In the genomic region with DNA sequence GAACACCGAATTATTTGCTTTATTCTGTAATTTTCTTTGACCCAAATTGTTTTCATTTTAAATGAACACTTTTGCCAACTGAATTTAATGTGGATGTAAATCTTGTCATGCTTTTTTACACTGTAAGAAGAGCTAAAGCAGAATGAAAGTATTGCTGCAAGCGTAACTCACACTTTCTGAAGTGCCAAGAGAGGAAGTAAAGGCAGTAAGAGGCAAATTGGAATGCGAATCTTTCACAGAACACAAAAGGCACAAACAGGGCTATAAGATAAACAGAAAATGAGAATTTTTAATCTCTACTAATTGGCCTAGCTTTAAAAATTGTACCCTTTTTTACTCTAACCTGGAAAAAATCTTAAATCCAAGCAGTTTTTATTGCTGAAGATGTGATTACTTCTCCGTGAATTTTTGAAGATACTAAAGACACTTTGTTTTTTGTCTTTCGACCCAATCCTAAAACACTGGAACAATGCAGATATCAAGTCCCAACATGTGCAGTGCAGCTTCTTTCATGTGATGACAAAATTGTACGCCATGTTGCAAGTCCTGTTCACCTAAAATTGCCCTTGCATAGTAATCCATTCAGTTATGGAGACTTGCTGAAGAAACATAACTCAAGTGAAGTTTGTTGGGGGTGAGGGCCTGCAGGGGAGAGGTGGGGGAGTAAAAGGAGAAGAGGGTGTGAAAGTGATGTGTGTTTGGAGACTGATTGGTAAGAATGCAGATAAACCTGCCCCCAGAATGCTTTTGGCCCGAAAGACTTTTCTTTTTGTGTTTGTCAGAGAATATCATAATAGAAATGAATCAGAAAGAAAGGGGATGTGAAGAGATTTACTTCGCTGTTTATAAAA, we compare ENCODE assay signal across 9 cellular contexts. TPM values are rescaled to one million over a fixed set of nuclear protein-coding genes. Genes with fewer than 3 reads are reported as not detected.
A peak's percentile ranks its signal among the peaks of the same experiment; 100 is the strongest.
DNase-seq lines count a peak whose midpoint lies in the region; ATAC-seq and TF ChIP-seq lines count a peak whose summit lies in the region.
"Had no signal": no experiment of that assay in that cellular context is flagged by ENCODE, and none has a peak within 500 bp of the region (broad histone marks: within the 10 kb centered on the region; RNA-seq: fewer than 3 reads in every experiment).

No MANE protein-coding gene starts in this region.

- TF ChIP-seq CTCF in left ventricle myocardium inferior (IDR thresholded peaks at IDR 0.05; ENCODE audit: borderline replicate concordance) (no peak), upper lobe of right lung (IDR thresholded peaks at IDR 0.05) (no peak), vagina (IDR thresholded peaks at IDR 0.05) (no peak)

- TF ChIP-seq POLR2A in vagina (IDR thresholded peaks at IDR 0.05) = no peak

- DNase-seq in left ventricle myocardium inferior (no peak), right cardiac atrium (no peak), adipocyte (ENCODE audit: low read depth) (no peak), medulla oblongata (ENCODE audit: extremely low spot score) (peak; percentile 39), upper lobe of right lung (no peak), vagina (ENCODE audit: extremely low spot score in 2 of 2) (no peak)

- H3K9me3 ChIP-seq in left ventricle myocardium inferior (replicated peaks) (no peaks in the 10 kb centered on the region), right cardiac atrium (ENCODE audit: control insufficient read depth, low read length) (no peaks in the 10 kb centered on the region), adipocyte (ENCODE audit: control insufficient read depth, low read length) (no peaks in the 10 kb centered on the region), upper lobe of right lung (no peaks in the 10 kb centered on the region), vagina (no peaks in the 10 kb centered on the region)
- H3K9me3 ChIP-seq: right atrium auricular region had no signal

- no peak overlapping the region for H3K9ac ChIP-seq in adipocyte (ENCODE audit: low read length)

- H3K27ac ChIP-seq in left ventricle myocardium inferior (replicated peaks) (peak overlapping the region; percentile 81), right cardiac atrium (ENCODE audit: low read length) (no peak overlapping the region), upper lobe of right lung (no peak overlapping the region), vagina (no peak overlapping the region)

- intact Hi-C loops in left ventricle myocardium inferior (cut with micrococcal nuclease) = loop anchor here (10.0 kb wide), 1 partner anchor 72 kb away; a partner anchor contains a TSS
- intact Hi-C loops in right cardiac atrium (cut with DNase I) = loop anchor here in 2 of 4 donors (5.0 to 10.0 kb wide), 2 partner anchors 70 to 72 kb away; a partner anchor contains a TSS
- intact Hi-C loops in upper lobe of right lung (cut with DNase I) = no loop called here
- intact Hi-C loops in vagina (cut with DNase I) = no loop called here

- 61% methylated on average over 8 of the region's 8 CpGs for WGBS in right cardiac atrium

- peak overlapping the region; percentile 95 for H3K4me3 ChIP-seq in left ventricle myocardium inferior
- H3K4me3 ChIP-seq in right cardiac atrium (ENCODE audit: low read length) = no peak overlapping the region
- peak overlapping the region; percentile 89 for H3K4me3 ChIP-seq in adipocyte (ENCODE audit: low read length)
- peak overlapping the region; percentile 84 for H3K4me3 ChIP-seq in upper lobe of right lung
- peak overlapping the region in 1 of 2 donors; percentile 76 for H3K4me3 ChIP-seq in vagina

- H3K4me1 ChIP-seq in left ventricle myocardium inferior (peaks cover 53% of the 10 kb centered on the region), right cardiac atrium (ENCODE audit: control insufficient read depth, insufficient read depth, low read length) (peaks cover 13% of the 10 kb centered on the region), adipocyte (ENCODE audit: control insufficient read depth, insufficient read depth, low read length) (peaks cover 35% of the 10 kb centered on the region), upper lobe of right lung (peaks cover 45% of the 10 kb centered on the region), vagina (peaks cover 49% of the 10 kb centered on the region)

- no peaks in the 10 kb centered on the region for H3K36me3 ChIP-seq in left ventricle myocardium inferior
- no peaks in the 10 kb centered on the region for H3K36me3 ChIP-seq in adipocyte (ENCODE audit: control insufficient read depth, insufficient read depth, low read length, severe bottlenecking)
- H3K36me3 ChIP-seq in upper lobe of right lung = peaks cover 10% of the 10 kb centered on the region
- H3K36me3 ChIP-seq in vagina = no peaks in the 10 kb centered on the region
- H3K36me3 ChIP-seq: right atrium auricular region had no signal

- H3K27me3 ChIP-seq in left ventricle myocardium inferior (ENCODE audit: low read depth) (no peaks in the 10 kb centered on the region), right cardiac atrium (ENCODE audit: control insufficient read depth, insufficient read depth) (no peaks in the 10 kb centered on the region), adipocyte (replicated peaks; ENCODE audit: control insufficient read depth, insufficient read depth, low read length) (no peaks in the 10 kb centered on the region), upper lobe of right lung (no peaks in the 10 kb centered on the region), vagina (no peaks in the 10 kb centered on the region)
- H3K27me3 ChIP-seq: right atrium auricular region had no signal

- ATAC-seq in right cardiac atrium (no peak), upper lobe of right lung (no peak), HG03280 (IDR thresholded peaks at IDR 0.05; ENCODE audit: unreplicated experiment) (no peak), HG03565 (IDR thresholded peaks at IDR 0.05; ENCODE audit: unreplicated experiment) (no peak)

RNA-seq across cellular contexts. Expression of a gene that starts 1.4 kb away (rescaled TPM):
- total RNA-seq in left ventricle myocardium inferior = 2.0 TPM
- 1 to 10 TPM; 2.1 to 3.8 (median 2.5) TPM for total RNA-seq in right cardiac atrium
- 2.1 TPM for polyA plus RNA-seq in right cardiac atrium
- total RNA-seq in upper lobe of right lung = 10.7 TPM
- total RNA-seq in vagina = 15.2 TPM
